Comparison of ENCODE assay signal across 2 cellular contexts in the genomic region with DNA sequence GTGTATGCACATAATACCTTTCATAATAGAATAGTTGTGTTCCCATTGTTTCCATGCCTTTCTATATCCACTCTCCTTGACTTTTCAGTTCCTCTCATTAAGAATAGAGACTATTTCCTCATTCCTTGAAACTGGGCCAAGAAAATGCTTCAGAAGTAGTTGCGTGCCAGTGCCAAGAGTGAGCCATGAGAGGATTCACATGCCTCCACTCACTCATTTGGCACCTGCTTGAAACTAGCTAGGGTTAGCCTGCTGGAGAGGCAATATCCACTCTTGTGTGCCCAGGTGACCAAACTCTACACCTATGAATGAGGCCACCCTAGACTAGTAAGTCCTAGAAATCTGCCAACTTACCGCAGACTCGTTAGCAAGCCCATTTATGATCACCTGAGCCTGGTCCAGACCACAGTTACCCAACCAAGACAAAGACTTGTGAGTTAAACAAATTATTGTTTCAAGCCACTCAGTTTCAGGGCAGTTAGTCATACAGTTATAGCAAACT.
TF ChIP-seq lines count a peak whose summit lies in the region.

No MANE protein-coding gene starts in this region.

TF ChIP-seq in IMR-90, 13 proteins besides CTCF, POLR2A, EP300 and RAD21 (continued from another document):
- TF ChIP-seq RCOR1 (IDR thresholded peaks at IDR 0.05; ENCODE audit: insufficient replicate concordance, low read length), result no peak
- TF ChIP-seq SMC3 (IDR thresholded peaks at IDR 0.05; ENCODE audit: low read depth, low read length), result no peak
- no peak for TF ChIP-seq MAZ (IDR thresholded peaks at IDR 0.05; ENCODE audit: borderline replicate concordance, low read depth, low read length)
- TF ChIP-seq, protein P1, sequence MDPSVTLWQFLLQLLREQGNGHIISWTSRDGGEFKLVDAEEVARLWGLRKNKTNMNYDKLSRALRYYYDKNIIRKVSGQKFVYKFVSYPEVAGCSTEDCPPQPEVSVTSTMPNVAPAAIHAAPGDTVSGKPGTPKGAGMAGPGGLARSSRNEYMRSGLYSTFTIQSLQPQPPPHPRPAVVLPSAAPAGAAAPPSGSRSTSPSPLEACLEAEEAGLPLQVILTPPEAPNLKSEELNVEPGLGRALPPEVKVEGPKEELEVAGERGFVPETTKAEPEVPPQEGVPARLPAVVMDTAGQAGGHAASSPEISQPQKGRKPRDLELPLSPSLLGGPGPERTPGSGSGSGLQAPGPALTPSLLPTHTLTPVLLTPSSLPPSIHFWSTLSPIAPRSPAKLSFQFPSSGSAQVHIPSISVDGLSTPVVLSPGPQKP (IDR thresholded peaks at IDR 0.05; ENCODE audit: borderline replicate concordance, low read depth, low read length), result no peak
- no peak for TF ChIP-seq MXI1 (IDR thresholded peaks at IDR 0.05; ENCODE audit: borderline replicate concordance, low read depth, low read length)
- TF ChIP-seq, protein P2, sequence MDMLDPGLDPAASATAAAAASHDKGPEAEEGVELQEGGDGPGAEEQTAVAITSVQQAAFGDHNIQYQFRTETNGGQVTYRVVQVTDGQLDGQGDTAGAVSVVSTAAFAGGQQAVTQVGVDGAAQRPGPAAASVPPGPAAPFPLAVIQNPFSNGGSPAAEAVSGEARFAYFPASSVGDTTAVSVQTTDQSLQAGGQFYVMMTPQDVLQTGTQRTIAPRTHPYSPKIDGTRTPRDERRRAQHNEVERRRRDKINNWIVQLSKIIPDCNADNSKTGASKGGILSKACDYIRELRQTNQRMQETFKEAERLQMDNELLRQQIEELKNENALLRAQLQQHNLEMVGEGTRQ (IDR thresholded peaks at IDR 0.05; ENCODE audit: low read depth, low read length), result no peak
- no peak for TF ChIP-seq MAFK (IDR thresholded peaks at IDR 0.05; ENCODE audit: low read depth, low read length)
- TF ChIP-seq FOS (IDR thresholded peaks at IDR 0.05; ENCODE audit: low read depth, low read length), result no peak
- no peak for TF ChIP-seq CHD1 (IDR thresholded peaks at IDR 0.05; ENCODE audit: low read depth, low read length)
TF ChIP-seq in IMR-90: peak in this region for 0.

TF ChIP-seq in endothelial cell of umbilical vein, 7 proteins besides CTCF, POLR2A, EP300 and RAD21 (continued from another document):
- TF ChIP-seq, protein P3, sequence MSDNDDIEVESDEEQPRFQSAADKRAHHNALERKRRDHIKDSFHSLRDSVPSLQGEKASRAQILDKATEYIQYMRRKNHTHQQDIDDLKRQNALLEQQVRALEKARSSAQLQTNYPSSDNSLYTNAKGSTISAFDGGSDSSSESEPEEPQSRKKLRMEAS (IDR thresholded peaks at IDR 0.05; ENCODE audit: insufficient read depth, insufficient read length), result no peak
- TF ChIP-seq JUN (IDR thresholded peaks at IDR 0.05; ENCODE audit: borderline replicate concordance, insufficient read depth, insufficient read length, low read depth) (no peak), GATA2 (IDR thresholded peaks at IDR 0.05; ENCODE audit: insufficient read depth, insufficient read length, low read depth, low read length) (no peak), EZH2 (IDR thresholded peaks at IDR 0.05; ENCODE audit: borderline replicate concordance, low read depth, low read length, severe bottlenecking) (no peak), POLR2AphosphoS5 (IDR thresholded peaks at IDR 0.05; ENCODE audit: insufficient read depth, low read depth, low read length) (no peak)
